Comparison of ENCODE assay signal across 20 cellular contexts in genomic region chr3:43926073-43926472, GRCh38.
"Had no signal": no experiment of that assay in that cellular context is flagged by ENCODE, and none has a peak within 500 bp of the region (broad histone marks: within the 10 kb centered on the region; RNA-seq: fewer than 3 reads in every experiment).

No MANE protein-coding gene starts in this region.

- DNase-seq: colonic mucosa; effector CD4-positive, alpha-beta T cell; heart left ventricle; hippocampal formation; kidney; left cardiac atrium; left ventricle myocardium inferior; lower lobe of right lung; midbrain; nephron progenitor cell; spleen; stimulated activated CD4-positive, alpha-beta T cell treated with anti-CD3 and anti-CD28 coated beads, Interleukin-15, amount 100 ng/mL, for 24 hours; stimulated activated CD4-positive, alpha-beta T cell treated with anti-CD3 and anti-CD28 coated beads, Interleukin-1b, Interleukin-23, amount 100 ng/mL, for 48 hours; stimulated activated CD4-positive, alpha-beta T cell treated with anti-CD3 and anti-CD28 coated beads, Interleukin-4, amount 100 ng/mL, for 24 hours; testis; upper lobe of right lung had no signal

- ATAC-seq: heart left ventricle; left cardiac atrium; lower lobe of right lung; sciatic nerve; stimulated activated memory B cell treated with anti-CD40 and anti-IgM and Interleukin-4, amounts not matched to agents 10 μg/mL and 1 μg/mL and 100 μg/mL, for 72 hours; upper lobe of right lung had no signal

- FAIRE-seq: kidney had no signal

- H3K27ac ChIP-seq: colonic mucosa, heart left ventricle, left ventricle myocardium inferior, lower lobe of right lung, spleen, testis, tibial nerve, upper lobe of right lung, vagina had no signal

- H3K36me3 ChIP-seq: colonic mucosa, heart left ventricle, left ventricle myocardium inferior, lower lobe of right lung, spleen, tibial nerve, upper lobe of right lung, vagina had no signal

- H3K4me3 ChIP-seq: colonic mucosa, heart left ventricle, left ventricle myocardium inferior, lower lobe of right lung, spleen, testis, tibial nerve, upper lobe of right lung, vagina had no signal

- H3K4me1 ChIP-seq: colonic mucosa, heart left ventricle, left ventricle myocardium inferior, lower lobe of right lung, spleen, testis, tibial nerve, upper lobe of right lung, vagina had no signal

- H3K27me3 ChIP-seq: colonic mucosa, testis, tibial nerve, vagina had no signal

- H3K9me3 ChIP-seq: colonic mucosa, heart left ventricle, left ventricle myocardium inferior, lower lobe of right lung, spleen, testis, tibial nerve, upper lobe of right lung, vagina had no signal
